8 cellular contexts compared by ENCODE assay signal in genomic region chr10:96017227-96017687, GRCh38. TPM values are rescaled to one million over a fixed set of nuclear protein-coding genes. Genes with fewer than 3 reads are reported as not detected.
DNase-seq lines count a peak whose midpoint lies in the region; ATAC-seq and TF ChIP-seq lines count a peak whose summit lies in the region.

No MANE protein-coding gene starts in this region.

- DNase-seq in AG04449 (ENCODE audit: low read depth, low spot score): no peak
- DNase-seq in NCI-H2227 (lab: John Stamatoyannopoulos, UW; ENCODE audit: unreplicated experiment): peak; percentile 49
- peak; percentile 29 for DNase-seq in activated CD4-positive, alpha-beta T cell treated with anti-CD3 and anti-CD28 coated beads for 48 hours
- DNase-seq in epithelial cell of proximal tubule (ENCODE audit: low read depth): peak; percentile 10
- peak; percentile 59 for DNase-seq in mucosa of gallbladder (ENCODE audit: low spot score)

- peak; percentile 65 for TF ChIP-seq CTCF in AG04449 (IDR thresholded peaks at IDR 0.05; ENCODE audit: insufficient read depth, low read length, missing control alignments)
- peak; percentile 65 for TF ChIP-seq CTCF in GM12874 (IDR thresholded peaks at IDR 0.05; ENCODE audit: insufficient read depth, low read depth, low read length)
- peak; percentile 84 for TF ChIP-seq CTCF in epithelial cell of proximal tubule (conservative IDR thresholded peaks at IDR 0.05; ENCODE audit: low read depth, low read length)

- CTCF ChIA-PET in AG04449 (lab: Yijun Ruan, JAX): interaction anchor here (0.6 to 11.0 kb wide), 32 partner anchors 9 to 357 kb away, joined by 3 to 204 read pairs (median 4); no protein-coding TSS in a partner anchor

- POLR2A ChIA-PET in AG04449 (lab: Yijun Ruan, JAX): no interaction called here

- peak; percentile 44 for ATAC-seq in HG03060 (IDR thresholded peaks at IDR 0.05; ENCODE audit: low read depth, unreplicated experiment)
- no peak for ATAC-seq in HG03342 (IDR thresholded peaks at IDR 0.05; ENCODE audit: unreplicated experiment)

- H3K4me3 ChIP-seq in AG04449 (ENCODE audit: low read depth, low read length) (no peak overlapping the region), epithelial cell of proximal tubule (ENCODE audit: low read depth, low read length) (no peak overlapping the region)

RNA-seq across cellular contexts. Expression of gene CCNJ, which starts 26.1 kb away (rescaled TPM):
- total RNA-seq in epithelial cell of proximal tubule (10.6 and 10.8 TPM in 2 replicates), mucosa of gallbladder (4.7 TPM)
